Comparison of ENCODE assay signal across 21 cellular contexts in the genomic region with DNA sequence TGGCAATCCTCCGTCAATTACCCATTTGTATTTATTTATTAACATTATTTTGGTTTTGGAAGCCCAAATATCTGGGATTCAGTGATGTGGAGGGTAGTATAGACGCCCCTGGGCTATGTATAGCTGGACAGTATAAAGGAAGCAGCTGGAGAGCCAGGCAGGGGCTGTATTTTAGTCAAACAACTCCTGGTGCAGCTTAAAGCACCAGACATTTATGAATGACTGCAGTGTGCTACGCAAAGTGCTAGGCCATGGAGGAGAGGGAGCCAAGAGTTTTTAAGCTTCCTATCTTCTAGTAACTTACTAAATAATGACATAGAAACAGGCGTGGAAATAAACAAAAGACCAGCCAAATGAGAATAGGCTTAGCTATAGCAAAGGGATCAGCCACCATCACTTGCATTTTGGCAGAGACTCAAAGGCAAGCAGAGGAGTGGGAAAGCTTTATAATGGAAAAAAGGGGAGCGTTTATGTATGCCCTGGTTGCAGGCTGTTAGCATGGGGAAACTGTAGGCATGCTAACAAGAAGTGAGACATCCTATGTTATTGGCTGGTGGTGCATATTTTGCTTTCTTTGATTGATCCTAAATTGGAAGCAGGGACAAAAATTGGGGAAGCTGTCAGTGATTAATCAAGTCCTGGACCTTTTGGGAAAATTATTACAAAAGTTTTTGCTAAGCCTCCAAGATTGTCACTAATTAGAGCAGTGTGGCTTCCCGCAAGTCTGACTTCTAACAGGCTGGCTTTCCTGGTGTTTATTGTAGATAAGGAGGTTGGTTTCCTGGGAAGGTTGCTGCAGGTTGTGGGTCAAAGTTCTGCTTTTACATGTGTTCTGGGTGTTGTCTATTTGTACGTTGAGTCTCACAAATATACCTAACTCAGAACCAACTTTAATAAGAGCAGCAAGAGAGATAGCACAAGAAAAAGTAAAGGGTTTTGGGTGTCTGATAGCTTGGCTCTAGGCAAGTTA. TPM values are rescaled to one million over a fixed set of nuclear protein-coding genes. Genes with fewer than 3 reads are reported as not detected.
DNase-seq lines count a peak whose midpoint lies in the region; ATAC-seq and TF ChIP-seq lines count a peak whose summit lies in the region.
"Had no signal": no experiment of that assay in that cellular context is flagged by ENCODE, and none has a peak within 500 bp of the region (broad histone marks: within the 10 kb centered on the region; RNA-seq: fewer than 3 reads in every experiment).

No MANE protein-coding gene starts in this region.

- intact Hi-C loops in head of caudate nucleus (cut with DNase I) (no loop called here), natural killer cell (cut with micrococcal nuclease) (no loop called here)

- H3K27ac Mint-ChIP-seq in progenitor cell of endocrine pancreas (peak overlapping the region; percentile 94), natural killer cell (no peak overlapping the region)
- H3K27ac Mint-ChIP-seq: activated CD8-positive, alpha-beta memory T cell treated with anti-CD3 and anti-CD28 coated beads, Interleukin-2, amount 10 ng/mL, durations not matched to agents 7 days and 5 days; activated naive CD8-positive, alpha-beta T cell treated with anti-CD3 and anti-CD28 coated beads, Interleukin-2, amount 10 ng/mL, durations not matched to agents 7 days and 5 days; activated T-helper 17 cell treated with anti-CD3 and anti-CD28 coated beads, Interleukin-2, amount 50 U/mL, for 72 hours; stimulated activated naive CD8-positive, alpha-beta T cell treated with anti-CD3 and anti-CD28 coated beads, Interleukin-15, Interleukin-2, amounts not matched to agents 100 ng/mL and 50 ng/mL, for 24 hours had no signal

- no peaks in the 10 kb centered on the region for H3K36me3 ChIP-seq in hepatocyte (replicated peaks; ENCODE audit: insufficient read depth, low read depth)
- H3K36me3 ChIP-seq: MG63 had no signal

- H3K4me1 Mint-ChIP-seq in progenitor cell of endocrine pancreas (ENCODE audit: low read depth) (peaks cover 24% of the 10 kb centered on the region), natural killer cell (no peaks in the 10 kb centered on the region)
- H3K4me1 Mint-ChIP-seq: activated CD8-positive, alpha-beta memory T cell treated with anti-CD3 and anti-CD28 coated beads, Interleukin-2, amount 10 ng/mL, durations not matched to agents 7 days and 5 days; activated naive CD8-positive, alpha-beta T cell treated with anti-CD3 and anti-CD28 coated beads, Interleukin-2, amount 10 ng/mL, durations not matched to agents 7 days and 5 days; activated T-helper 17 cell treated with anti-CD3 and anti-CD28 coated beads, Interleukin-2, amount 50 U/mL, for 72 hours had no signal

- no peak for ATAC-seq in HG02981 (IDR thresholded peaks at IDR 0.05; ENCODE audit: unreplicated experiment)
- no peak for ATAC-seq in HG03095 (IDR thresholded peaks at IDR 0.05; ENCODE audit: unreplicated experiment)
- ATAC-seq in natural killer cell: no peak
- ATAC-seq: activated CD8-positive, alpha-beta memory T cell treated with anti-CD3 and anti-CD28 coated beads, Interleukin-2, amount 10 ng/mL, durations not matched to agents 7 days and 5 days; activated T-helper 17 cell treated with anti-CD3 and anti-CD28 coated beads, Interleukin-2, amount 50 U/mL, for 72 hours had no signal

- TF ChIP-seq CTCF in hepatocyte (IDR thresholded peaks at IDR 0.05; ENCODE audit: poor library complexity) (no peak), progenitor cell of endocrine pancreas (IDR thresholded peaks at IDR 0.05; ENCODE audit: unreplicated experiment) (no peak), natural killer cell (IDR thresholded peaks at IDR 0.05) (no peak)

- H4K20me1 ChIP-seq in hepatocyte (ENCODE audit: insufficient read depth, poor library complexity, severe bottlenecking): no peaks in the 10 kb centered on the region

- DNase-seq in HT-29 (ENCODE audit: low spot score) (peak; percentile 56), UCSD-AML1 (lab: John Stamatoyannopoulos, UW; ENCODE audit: unreplicated experiment) (peak; percentile 36), hepatocyte (ENCODE audit: low spot score) (peak; percentile 50), progenitor cell of endocrine pancreas (ENCODE audit: low spot score, unreplicated experiment) (no peak), head of caudate nucleus (no peak), natural killer cell (no peak)
- DNase-seq: activated CD4-positive, alpha-beta T cell treated with anti-CD3 and anti-CD28 coated beads for 4 hours; activated CD8-positive, alpha-beta memory T cell treated with anti-CD3 and anti-CD28 coated beads, Interleukin-2, amount 10 ng/mL, durations not matched to agents 7 days and 5 days; activated naive CD8-positive, alpha-beta T cell treated with anti-CD3 and anti-CD28 coated beads, Interleukin-2, amount 10 ng/mL, durations not matched to agents 7 days and 5 days; cortex of kidney; IMR-90; MG63; NCI-H1436; T1000 had no signal

- no peak overlapping the region for H3K4me3 ChIP-seq in hepatocyte
- H3K4me3 ChIP-seq: MG63 had no signal

- 36% methylated on average over 7 of the region's 7 CpGs for WGBS in hepatocyte (ENCODE audit: low lambda C conversion rate, missing lambda C conversion rate)

- H3K4me1 ChIP-seq in hepatocyte (ENCODE audit: insufficient read depth): peaks cover 26% of the 10 kb centered on the region

- H3K4me2 ChIP-seq in hepatocyte: peak overlapping the region; percentile 55

- H3K27ac ChIP-seq in hepatocyte: peak overlapping the region; percentile 43

- H3K9me3 Mint-ChIP-seq in progenitor cell of endocrine pancreas (ENCODE audit: low read depth) (no peaks in the 10 kb centered on the region), natural killer cell (peaks cover 0 to 1% of the 10 kb centered on the region in 2 donors)
- H3K9me3 Mint-ChIP-seq: activated naive CD8-positive, alpha-beta T cell treated with anti-CD3 and anti-CD28 coated beads, Interleukin-2, amount 10 ng/mL, durations not matched to agents 7 days and 5 days; activated T-helper 17 cell treated with anti-CD3 and anti-CD28 coated beads, Interleukin-2, amount 50 U/mL, for 72 hours; stimulated activated naive CD8-positive, alpha-beta T cell treated with anti-CD3 and anti-CD28 coated beads, Interleukin-15, Interleukin-2, amounts not matched to agents 100 ng/mL and 50 ng/mL, for 24 hours; type B pancreatic cell had no signal

- no peak overlapping the region for H2AFZ ChIP-seq in hepatocyte

- H3K36me3 Mint-ChIP-seq in progenitor cell of endocrine pancreas (ENCODE audit: insufficient read depth) (no peaks in the 10 kb centered on the region), natural killer cell (no peaks in the 10 kb centered on the region)
- H3K36me3 Mint-ChIP-seq: activated CD8-positive, alpha-beta memory T cell treated with anti-CD3 and anti-CD28 coated beads, Interleukin-2, amount 10 ng/mL, durations not matched to agents 7 days and 5 days; activated naive CD8-positive, alpha-beta T cell treated with anti-CD3 and anti-CD28 coated beads, Interleukin-2, amount 10 ng/mL, durations not matched to agents 7 days and 5 days; type B pancreatic cell had no signal

- H3K4me3 Mint-ChIP-seq in progenitor cell of endocrine pancreas (ENCODE audit: low read depth): peak overlapping the region; percentile 20
- no peak overlapping the region for H3K4me3 Mint-ChIP-seq in natural killer cell
- H3K4me3 Mint-ChIP-seq: activated CD8-positive, alpha-beta memory T cell treated with anti-CD3 and anti-CD28 coated beads, Interleukin-2, amount 10 ng/mL, durations not matched to agents 7 days and 5 days; activated naive CD8-positive, alpha-beta T cell treated with anti-CD3 and anti-CD28 coated beads, Interleukin-2, amount 10 ng/mL, durations not matched to agents 7 days and 5 days; activated T-helper 17 cell treated with anti-CD3 and anti-CD28 coated beads, Interleukin-2, amount 50 U/mL, for 72 hours; stimulated activated naive CD8-positive, alpha-beta T cell treated with anti-CD3 and anti-CD28 coated beads, Interleukin-15, Interleukin-2, amounts not matched to agents 100 ng/mL and 50 ng/mL, for 24 hours; type B pancreatic cell had no signal

- H3K27me3 ChIP-seq in hepatocyte: no peaks in the 10 kb centered on the region
- H3K27me3 ChIP-seq: MG63 had no signal

- no peaks in the 10 kb centered on the region for H3K9me3 ChIP-seq in hepatocyte (ENCODE audit: low read depth)
- H3K9me3 ChIP-seq: MG63 had no signal

- no peaks in the 10 kb centered on the region for H3K9me2 ChIP-seq in hepatocyte (replicated peaks; ENCODE audit: insufficient read depth)

- no peaks in the 10 kb centered on the region for H3K79me2 ChIP-seq in hepatocyte

- no peaks in the 10 kb centered on the region for H3K27me3 Mint-ChIP-seq in progenitor cell of endocrine pancreas
- no peaks in the 10 kb centered on the region for H3K27me3 Mint-ChIP-seq in natural killer cell (ENCODE audit: low read depth in 2 of 2)
- H3K27me3 Mint-ChIP-seq: activated CD8-positive, alpha-beta memory T cell treated with anti-CD3 and anti-CD28 coated beads, Interleukin-2, amount 10 ng/mL, durations not matched to agents 7 days and 5 days; activated naive CD8-positive, alpha-beta T cell treated with anti-CD3 and anti-CD28 coated beads, Interleukin-2, amount 10 ng/mL, durations not matched to agents 7 days and 5 days; stimulated activated naive CD8-positive, alpha-beta T cell treated with anti-CD3 and anti-CD28 coated beads, Interleukin-15, Interleukin-2, amounts not matched to agents 100 ng/mL and 50 ng/mL, for 24 hours; type B pancreatic cell had no signal

RNA-seq across cellular contexts. Expression of gene RAB3C, which starts 46.6 kb away (rescaled TPM):
- not detected in 2 replicates for total RNA-seq in HT-29 (2014; rRNA removed; shearing (Covaris generic))
- total RNA-seq in hepatocyte: 3.9 and 5.2 TPM in 2 replicates
- polyA plus RNA-seq in hepatocyte: 3.4 and 6.4 TPM in 2 replicates
- 18.9 and 25.2 TPM in 2 replicates for total RNA-seq in progenitor cell of endocrine pancreas
- total RNA-seq in natural killer cell: under 1 TPM in 1 of 3 donors, not detected in 2; 0.05 TPM
- total RNA-seq: activated CD8-positive, alpha-beta memory T cell treated with anti-CD3 and anti-CD28 coated beads, Interleukin-2, amount 10 ng/mL, durations not matched to agents 7 days and 5 days; activated naive CD8-positive, alpha-beta T cell treated with anti-CD3 and anti-CD28 coated beads, Interleukin-2, amount 10 ng/mL, durations not matched to agents 7 days and 5 days; activated T-helper 17 cell treated with anti-CD3 and anti-CD28 coated beads, Interleukin-2, amount 50 U/mL, for 72 hours; fibroblast of villous mesenchyme; IMR-90; osteoblast had no signal
- polyA plus RNA-seq: IMR-90 had no signal

Comparison
In these comparisons a context has a peak if more than half of its experiments do, and no peak if none do; other contexts are left out.
1. DNase-seq: peak in HT-29 (single experiment), UCSD-AML1 (single experiment) and hepatocyte (single experiment); none in progenitor cell of endocrine pancreas (single experiment), head of caudate nucleus (0 of 42) and natural killer cell (single experiment).